Comparison of ENCODE assay signal across 36 cellular contexts in the genomic region with DNA sequence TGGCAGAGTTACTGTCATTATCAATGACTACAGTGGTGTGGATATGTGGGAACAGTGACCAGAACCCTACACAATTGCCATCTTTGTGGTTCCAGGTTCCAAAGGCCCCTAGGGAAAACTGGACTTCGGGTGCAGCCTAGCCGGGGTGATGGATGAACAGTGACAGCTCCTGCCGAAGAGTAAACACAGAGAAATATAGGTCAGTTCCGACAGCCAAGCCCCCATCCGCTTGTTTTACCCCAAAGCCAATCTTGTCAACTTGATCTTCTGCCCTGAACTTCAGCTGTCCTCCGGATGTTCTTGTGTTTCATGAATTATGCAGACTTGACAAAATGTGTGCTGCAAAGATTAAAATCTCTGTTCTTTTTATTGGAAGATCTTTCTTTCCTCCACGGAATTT.
"Had no signal": no experiment of that assay in that cellular context is flagged by ENCODE, and none has a peak within 500 bp of the region (broad histone marks: within the 10 kb centered on the region; RNA-seq: fewer than 3 reads in every experiment).

No MANE protein-coding gene starts in this region.

- H3K9me3 Mint-ChIP-seq: activated B cell treated with CpG ODN at 0.5 μM for 24 hours; activated CD8-positive, alpha-beta T cell treated with anti-CD3 and anti-CD28 coated beads for 36 hours; activated naive CD4-positive, alpha-beta T cell treated with anti-CD3 and anti-CD28 coated beads, Interleukin-2, amount 10 ng/mL, durations not matched to agents 7 days and 5 days; activated naive CD4-positive, alpha-beta T cell treated with anti-CD3 and anti-CD28 coated beads, Interleukin-2, amount 50 U/mL, for 24 hours; activated naive CD8-positive, alpha-beta T cell treated with anti-CD3 and anti-CD28 coated beads, Interleukin-2, amount 10 ng/mL, durations not matched to agents 7 days and 5 days; activated T-cell treated with anti-CD3 and anti-CD28 coated beads, Interleukin-2, amount 50 U/mL, for 24 hours; activated T-helper 2 cell treated with anti-CD3 and anti-CD28 coated beads, Interferon-gamma antibody, Interleukin-2, Interleukin-4, amounts not matched to agents 10 μg/mL and 5 μg/mL and 100 μg/mL, durations not matched to agents 14 hours and 24 hours and 36 hours; T-helper 1 cell treated with Interleukin-12 subunit alpha and Interleukin-12 subunit beta and Interleukin-4 antibody, amounts not matched to agents 30 μg/mL and 1 μg/mL, for 36 hours; T-helper 2 cell treated with Interferon-gamma antibody and Interleukin-4, amounts not matched to agents 5 μg/mL and 100 μg/mL, for 36 hours had no signal

- H3K27me3 ChIP-seq: ascending aorta had no signal

- H3K36me3 ChIP-seq: ascending aorta, cardiac muscle cell had no signal

- H3K27ac ChIP-seq: ascending aorta, cardiac muscle cell, VCaP had no signal

- H3K4me1 Mint-ChIP-seq: activated B cell treated with CpG ODN at 0.5 μM for 24 hours; activated CD4-positive, alpha-beta T cell treated with anti-CD3 and anti-CD28 coated beads, Interleukin-2, amount 10 ng/mL, durations not matched to agents 24 days and 14 days; activated naive CD4-positive, alpha-beta T cell treated with anti-CD3 and anti-CD28 coated beads, Interleukin-2, amount 10 ng/mL, durations not matched to agents 7 days and 5 days; activated naive CD4-positive, alpha-beta T cell treated with anti-CD3 and anti-CD28 coated beads, Interleukin-2, amount 50 U/mL, for 24 hours; activated naive CD8-positive, alpha-beta T cell treated with anti-CD3 and anti-CD28 coated beads, Interleukin-2, amount 10 ng/mL, durations not matched to agents 7 days and 5 days; activated naive CD8-positive, alpha-beta T cell treated with anti-CD3 and anti-CD28 coated beads, Interleukin-2, amount 50 U/mL, for 24 hours; central memory CD8-positive, alpha-beta T cell had no signal

- H3K9me3 ChIP-seq: ascending aorta had no signal

- H3K4me3 ChIP-seq: ascending aorta, cardiac muscle cell had no signal

- FAIRE-seq: bronchial epithelial cell, TTC549 had no signal

- H3K36me3 Mint-ChIP-seq: activated CD4-positive, alpha-beta memory T cell treated with anti-CD3 and anti-CD28 coated beads for 36 hours; activated naive CD4-positive, alpha-beta T cell treated with anti-CD3 and anti-CD28 coated beads, Interleukin-2, amount 10 ng/mL, durations not matched to agents 7 days and 5 days; activated naive CD4-positive, alpha-beta T cell treated with anti-CD3 and anti-CD28 coated beads, Interleukin-2, amount 50 U/mL, for 24 hours; activated naive CD8-positive, alpha-beta T cell; activated naive CD8-positive, alpha-beta T cell treated with anti-CD3 and anti-CD28 coated beads, Interleukin-2, amount 10 ng/mL, durations not matched to agents 7 days and 5 days; brain had no signal

- H3K4me3 Mint-ChIP-seq: activated B cell treated with CpG ODN at 0.5 μM for 24 hours; activated CD4-positive, alpha-beta memory T cell treated with anti-CD3 and anti-CD28 coated beads for 36 hours; activated CD4-positive, alpha-beta T cell treated with anti-CD3 and anti-CD28 coated beads, Interleukin-2, amount 10 ng/mL, durations not matched to agents 24 days and 14 days; activated CD8-positive, alpha-beta T cell treated with anti-CD3 and anti-CD28 coated beads for 36 hours; activated naive CD4-positive, alpha-beta T cell treated with anti-CD3 and anti-CD28 coated beads, Interleukin-2, amount 10 ng/mL, durations not matched to agents 7 days and 5 days; activated naive CD4-positive, alpha-beta T cell treated with anti-CD3 and anti-CD28 coated beads, Interleukin-2, amount 50 U/mL, for 24 hours; activated naive CD8-positive, alpha-beta T cell; activated naive CD8-positive, alpha-beta T cell treated with anti-CD3 and anti-CD28 coated beads, Interleukin-2, amount 10 ng/mL, durations not matched to agents 7 days and 5 days; activated naive CD8-positive, alpha-beta T cell treated with anti-CD3 and anti-CD28 coated beads, Interleukin-2, amount 50 U/mL, for 24 hours; activated T-cell treated with anti-CD3 and anti-CD28 coated beads, Interleukin-2, amount 50 U/mL, for 24 hours; central memory CD8-positive, alpha-beta T cell; T-helper 1 cell treated with Interleukin-12 subunit alpha and Interleukin-12 subunit beta and Interleukin-4 antibody, amounts not matched to agents 30 μg/mL and 1 μg/mL, for 36 hours; T-helper 2 cell treated with Interferon-gamma antibody and Interleukin-4, amounts not matched to agents 5 μg/mL and 100 μg/mL, for 36 hours had no signal

- DNase-seq: activated B cell treated with CpG ODN at 0.5 μM for 24 hours; activated CD4-positive, alpha-beta memory T cell treated with anti-CD3 and anti-CD28 coated beads for 36 hours; activated CD4-positive, alpha-beta T cell treated with anti-CD3 and anti-CD28 coated beads for 4 hours; activated CD4-positive, alpha-beta T cell treated with anti-CD3 and anti-CD28 coated beads, Interleukin-2, amount 10 ng/mL, durations not matched to agents 24 days and 14 days; activated CD4-positive, alpha-beta T cell treated with anti-CD3 and anti-CD28 coated beads, Interleukin-2, amount 50 U/mL, for 1 hour; activated CD4-positive, alpha-beta T cell treated with anti-CD3 and anti-CD28 coated beads, Interleukin-2, amount 50 U/mL, for 4 hours; activated CD4-positive, CD25-positive, alpha-beta regulatory T cell treated with anti-CD3 and anti-CD28 coated beads, Interleukin-2, amount 50 U/mL, for 72 hours; activated CD8-positive, alpha-beta memory T cell treated with anti-CD3 and anti-CD28 coated beads, Interleukin-2, amount 50 U/mL, for 48 hours; activated CD8-positive, alpha-beta T cell treated with anti-CD3 and anti-CD28 coated beads for 36 hours; activated effector memory CD4-positive, alpha-beta T cell treated with Interleukin-2 at 50 U/mL for 16 hours; activated gamma-delta T cell; activated naive CD4-positive, alpha-beta T cell treated with anti-CD3 and anti-CD28 coated beads, Interleukin-2, amount 10 ng/mL, durations not matched to agents 7 days and 5 days; activated naive CD4-positive, alpha-beta T cell treated with Interleukin-2 at 50 U/mL for 16 hours; activated naive CD8-positive, alpha-beta T cell treated with anti-CD3 and anti-CD28 coated beads, Interleukin-2, amount 10 ng/mL, durations not matched to agents 7 days and 5 days; activated naive CD8-positive, alpha-beta T cell treated with anti-CD3 and anti-CD28 coated beads, Interleukin-2, amount 50 U/mL, for 24 hours; activated T-cell treated with anti-CD3 and anti-CD28 coated beads, Interleukin-2, amount 50 U/mL, for 24 hours; activated T-cell treated with anti-CD3 and anti-CD28 coated beads, Interleukin-2, amount 50 U/mL, for 48 hours; amygdala; anterior cingulate cortex; caudate nucleus; cerebellar nuclear complex; T-helper 1 cell; T-helper 2 cell; T-helper 9 cell had no signal

- H3K4me1 ChIP-seq: ascending aorta had no signal

- H3K27me3 Mint-ChIP-seq: activated B cell treated with CpG ODN at 0.5 μM for 24 hours; activated CD4-positive, alpha-beta memory T cell treated with anti-CD3 and anti-CD28 coated beads for 36 hours; activated CD4-positive, alpha-beta T cell treated with anti-CD3 and anti-CD28 coated beads, Interleukin-2, amount 10 ng/mL, durations not matched to agents 24 days and 14 days; activated CD8-positive, alpha-beta T cell treated with anti-CD3 and anti-CD28 coated beads for 36 hours; activated naive CD4-positive, alpha-beta T cell treated with anti-CD3 and anti-CD28 coated beads, Interleukin-2, amount 10 ng/mL, durations not matched to agents 7 days and 5 days; activated naive CD8-positive, alpha-beta T cell treated with anti-CD3 and anti-CD28 coated beads, Interleukin-2, amount 10 ng/mL, durations not matched to agents 7 days and 5 days; activated T-cell treated with anti-CD3 and anti-CD28 coated beads, Interleukin-2, amount 50 U/mL, for 24 hours; central memory CD8-positive, alpha-beta T cell had no signal

- H3K27ac Mint-ChIP-seq: activated B cell treated with CpG ODN at 0.5 μM for 24 hours; activated CD4-positive, alpha-beta memory T cell treated with anti-CD3 and anti-CD28 coated beads for 36 hours; activated CD4-positive, alpha-beta T cell treated with anti-CD3 and anti-CD28 coated beads, Interleukin-2, amount 10 ng/mL, durations not matched to agents 24 days and 14 days; activated CD8-positive, alpha-beta T cell treated with anti-CD3 and anti-CD28 coated beads for 36 hours; activated naive CD4-positive, alpha-beta T cell treated with anti-CD3 and anti-CD28 coated beads, Interleukin-2, amount 10 ng/mL, durations not matched to agents 7 days and 5 days; activated naive CD4-positive, alpha-beta T cell treated with anti-CD3 and anti-CD28 coated beads, Interleukin-2, amount 50 U/mL, for 24 hours; activated naive CD8-positive, alpha-beta T cell; activated naive CD8-positive, alpha-beta T cell treated with anti-CD3 and anti-CD28 coated beads, Interleukin-2, amount 10 ng/mL, durations not matched to agents 7 days and 5 days; activated naive CD8-positive, alpha-beta T cell treated with anti-CD3 and anti-CD28 coated beads, Interleukin-2, amount 50 U/mL, for 24 hours; activated T-cell treated with anti-CD3 and anti-CD28 coated beads, Interleukin-2, amount 50 U/mL, for 24 hours; activated T-helper 2 cell treated with anti-CD3 and anti-CD28 coated beads, Interferon-gamma antibody, Interleukin-2, Interleukin-4, amounts not matched to agents 10 μg/mL and 5 μg/mL and 100 μg/mL, durations not matched to agents 14 hours and 24 hours and 36 hours; brain; T-helper 1 cell treated with Interleukin-12 subunit alpha and Interleukin-12 subunit beta and Interleukin-4 antibody, amounts not matched to agents 30 μg/mL and 1 μg/mL, for 36 hours; T-helper 2 cell treated with Interferon-gamma antibody and Interleukin-4, amounts not matched to agents 5 μg/mL and 100 μg/mL, for 36 hours had no signal

- ATAC-seq: activated CD8-positive, alpha-beta T cell treated with anti-CD3 and anti-CD28 coated beads for 36 hours; activated naive CD8-positive, alpha-beta T cell treated with anti-CD3 and anti-CD28 coated beads, Interleukin-2, amount 50 U/mL, for 24 hours had no signal
